ENCODE assay signal across 2 cellular contexts in the genomic region with DNA sequence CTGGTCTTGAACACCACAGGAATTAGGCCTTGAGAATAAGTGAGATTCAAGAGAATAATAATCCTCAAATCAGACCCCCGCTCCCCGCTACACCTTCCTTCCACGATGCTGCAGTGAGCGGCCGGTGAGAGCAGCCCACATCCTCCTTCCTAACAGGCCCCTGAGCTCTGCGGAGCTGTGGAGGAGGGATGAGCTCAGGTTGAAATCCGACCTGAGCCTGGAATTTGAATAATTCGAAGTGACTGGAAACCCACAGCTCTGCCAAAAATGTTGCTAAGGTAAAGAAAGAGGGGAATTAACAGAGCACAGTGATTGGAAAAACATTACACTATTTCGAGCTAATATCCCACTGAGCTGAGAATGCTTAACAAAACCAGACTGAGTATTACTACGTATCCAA.
TF ChIP-seq lines count a peak whose summit lies in the region.

No MANE protein-coding gene starts in this region.

TF ChIP-seq in GM23338, 12 proteins besides CTCF, POLR2A, EP300 and RAD21:
- TF ChIP-seq ZNF114 (CRISPR knock-in tag; IDR thresholded peaks at IDR 0.05) (no peak), CREB1 (CRISPR knock-in tag; IDR thresholded peaks at IDR 0.05; ENCODE audit: low read depth) (no peak), ZNF331 (CRISPR knock-in tag; IDR thresholded peaks at IDR 0.05; ENCODE audit: low read depth) (no peak), POLR2AphosphoS5 (IDR thresholded peaks at IDR 0.05; ENCODE audit: low read depth) (no peak), NANOG (IDR thresholded peaks at IDR 0.05; ENCODE audit: borderline replicate concordance) (no peak)
- TF ChIP-seq, protein P1, sequence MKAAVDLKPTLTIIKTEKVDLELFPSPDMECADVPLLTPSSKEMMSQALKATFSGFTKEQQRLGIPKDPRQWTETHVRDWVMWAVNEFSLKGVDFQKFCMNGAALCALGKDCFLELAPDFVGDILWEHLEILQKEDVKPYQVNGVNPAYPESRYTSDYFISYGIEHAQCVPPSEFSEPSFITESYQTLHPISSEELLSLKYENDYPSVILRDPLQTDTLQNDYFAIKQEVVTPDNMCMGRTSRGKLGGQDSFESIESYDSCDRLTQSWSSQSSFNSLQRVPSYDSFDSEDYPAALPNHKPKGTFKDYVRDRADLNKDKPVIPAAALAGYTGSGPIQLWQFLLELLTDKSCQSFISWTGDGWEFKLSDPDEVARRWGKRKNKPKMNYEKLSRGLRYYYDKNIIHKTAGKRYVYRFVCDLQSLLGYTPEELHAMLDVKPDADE (IDR thresholded peaks at IDR 0.05) = no peak

TF ChIP-seq in GM12891, 5 proteins besides CTCF, POLR2A, EP300 and RAD21:
- TF ChIP-seq POU2F2 (IDR thresholded peaks at IDR 0.05; ENCODE audit: low read depth, low read length) (no peak), TAF1 (IDR thresholded peaks at IDR 0.05; ENCODE audit: low read depth, low read length) (no peak), PAX5 (IDR thresholded peaks at IDR 0.05; ENCODE audit: insufficient read depth, low read length, severe bottlenecking) (no peak), SPI1 (IDR thresholded peaks at IDR 0.05; ENCODE audit: low read depth, low read length) (no peak), POLR2AphosphoS5 (IDR thresholded peaks at IDR 0.05; ENCODE audit: low read depth, low read length) (no peak)
